11 cellular contexts compared by ENCODE assay signal in genomic region chr6:152110878-152111820, GRCh38.
A peak's percentile ranks its signal among the peaks of the same experiment; 100 is the strongest.
DNase-seq lines count a peak whose midpoint lies in the region; ATAC-seq and TF ChIP-seq lines count a peak whose summit lies in the region.
"Had no signal": no experiment of that assay in that cellular context is flagged by ENCODE, and none has a peak within 500 bp of the region (broad histone marks: within the 10 kb centered on the region; RNA-seq: fewer than 3 reads in every experiment).

No MANE protein-coding gene starts in this region.

- WGBS in gastroesophageal sphincter (ENCODE audit: low coverage in 1 of 2), 2 donors: 49 to 59% methylated on average over 12 to 17 of the region's 20 CpGs

- DNase-seq in BE2C (peak; percentile 58), RWPE2 (ENCODE audit: low spot score) (no peak), omental fat pad (ENCODE audit: low spot score) (no peak), NCI-H446 treated with DMSO at 0.1 percent for 48 hours (lab: John Stamatoyannopoulos, UW) (no peak), SKM-1 (lab: John Stamatoyannopoulos, UW; ENCODE audit: unreplicated experiment) (no peak)
- DNase-seq in effector memory CD4-positive, alpha-beta T cell: no peak
- DNase-seq: MM.1S, NCI-H226, small intestine had no signal

- no peaks in the 10 kb centered on the region for H3K27me3 ChIP-seq in BE2C
- H3K27me3 ChIP-seq in RWPE2 (ENCODE audit: insufficient read depth, poor library complexity, severe bottlenecking): no peaks in the 10 kb centered on the region
- no peaks in the 10 kb centered on the region for H3K27me3 ChIP-seq in gastroesophageal sphincter
- no peaks in the 10 kb centered on the region for H3K27me3 ChIP-seq in effector memory CD4-positive, alpha-beta T cell (replicated peaks; ENCODE audit: control insufficient read depth, insufficient read depth, low read length, poor library complexity, severe bottlenecking)

- H3K27ac ChIP-seq in RWPE2 (ENCODE audit: poor library complexity, severe bottlenecking) (peak overlapping the region; percentile 51), gastroesophageal sphincter (peak overlapping the region in 2 of 4 donors; percentile 13 to 32)
- H3K27ac ChIP-seq in effector memory CD4-positive, alpha-beta T cell (ENCODE audit: insufficient read depth, low read length, poor library complexity, severe bottlenecking): no peak overlapping the region

- H3K9me3 ChIP-seq in BE2C (no peaks in the 10 kb centered on the region), RWPE2 (ENCODE audit: severe bottlenecking) (no peaks in the 10 kb centered on the region), gastroesophageal sphincter (no peaks in the 10 kb centered on the region)
- H3K9me3 ChIP-seq in effector memory CD4-positive, alpha-beta T cell (ENCODE audit: control insufficient read depth, low read length): no peaks in the 10 kb centered on the region

- no peak for TF ChIP-seq EP300 in gastroesophageal sphincter (IDR thresholded peaks at IDR 0.05)

- no peaks in the 10 kb centered on the region for H3K36me3 ChIP-seq in BE2C
- H3K36me3 ChIP-seq in RWPE2 (ENCODE audit: low read depth): no peaks in the 10 kb centered on the region
- no peaks in the 10 kb centered on the region for H3K36me3 ChIP-seq in gastroesophageal sphincter
- no peaks in the 10 kb centered on the region for H3K36me3 ChIP-seq in effector memory CD4-positive, alpha-beta T cell (ENCODE audit: control insufficient read depth, insufficient read depth, low read length)

- no peaks in the 10 kb centered on the region for H3K4me1 ChIP-seq in BE2C
- H3K4me1 ChIP-seq in RWPE2 (ENCODE audit: insufficient read depth, poor library complexity, severe bottlenecking): peaks cover 4% of the 10 kb centered on the region
- peaks cover 0 to 22% (median 6%) of the 10 kb centered on the region in 3 donors for H3K4me1 ChIP-seq in gastroesophageal sphincter
- H3K4me1 ChIP-seq in effector memory CD4-positive, alpha-beta T cell (ENCODE audit: control insufficient read depth, insufficient read depth, low read length, poor library complexity, severe bottlenecking): no peaks in the 10 kb centered on the region

- TF ChIP-seq CTCF in BE2C (IDR thresholded peaks at IDR 0.05; ENCODE audit: low read depth, low read length) (no peak), RWPE2 (IDR thresholded peaks at IDR 0.05; ENCODE audit: poor library complexity, severe bottlenecking) (no peak), gastroesophageal sphincter (IDR thresholded peaks at IDR 0.05) (no peak), omental fat pad (IDR thresholded peaks at IDR 0.05) (no peak)

- H3K4me3 ChIP-seq in BE2C (ENCODE audit: low read depth, low read length) (no peak overlapping the region), RWPE2 (ENCODE audit: severe bottlenecking) (no peak overlapping the region), gastroesophageal sphincter (no peak overlapping the region)
- no peak overlapping the region for H3K4me3 ChIP-seq in effector memory CD4-positive, alpha-beta T cell (ENCODE audit: insufficient read depth, low read depth, low read length, poor library complexity, severe bottlenecking)

- ATAC-seq in RWPE2 (ENCODE audit: low read depth): peak; percentile 69
- ATAC-seq in gastroesophageal sphincter: peak; percentile 40
- ATAC-seq in omental fat pad (ENCODE audit: low FRiP score): peak; percentile 54
- ATAC-seq in HG03175 (IDR thresholded peaks at IDR 0.05; ENCODE audit: unreplicated experiment): no peak

- TF ChIP-seq POLR2A in gastroesophageal sphincter (IDR thresholded peaks at IDR 0.05): no peak
